19 cellular contexts compared by ENCODE assay signal in genomic region chr10:52226448-52226847, GRCh38.
A peak's percentile ranks its signal among the peaks of the same experiment; 100 is the strongest.
DNase-seq lines count a peak whose midpoint lies in the region; ATAC-seq and TF ChIP-seq lines count a peak whose summit lies in the region.
"Had no signal": no experiment of that assay in that cellular context is flagged by ENCODE, and none has a peak within 500 bp of the region (broad histone marks: within the 10 kb centered on the region; RNA-seq: fewer than 3 reads in every experiment).

No MANE protein-coding gene starts in this region.

- no peak overlapping the region for H3K4me3 Mint-ChIP-seq in osteocyte (ENCODE audit: unreplicated experiment)
- H3K4me3 Mint-ChIP-seq: activated B cell treated with CpG ODN at 0.5 μM for 24 hours; effector memory CD8-positive, alpha-beta T cell had no signal

- no peaks in the 10 kb centered on the region for H3K27me3 Mint-ChIP-seq in osteocyte (ENCODE audit: unreplicated experiment)
- H3K27me3 Mint-ChIP-seq: activated B cell treated with CpG ODN at 0.5 μM for 24 hours; effector memory CD8-positive, alpha-beta T cell had no signal

- no peaks in the 10 kb centered on the region for H3K9me3 Mint-ChIP-seq in osteocyte (ENCODE audit: unreplicated experiment)
- H3K9me3 Mint-ChIP-seq: activated B cell treated with CpG ODN at 0.5 μM for 24 hours had no signal

- DNase-seq in ELR (ENCODE audit: low read depth) (peak; percentile 62), SK-MEL-5 (ENCODE audit: low read depth, low spot score) (peak; percentile 28), osteocyte (ENCODE audit: extremely low spot score, unreplicated experiment) (no peak), NCI-H1092 (lab: John Stamatoyannopoulos, UW) (no peak), GM13976 (ENCODE audit: low spot score) (no peak)
- DNase-seq: activated B cell treated with CpG ODN at 0.5 μM for 24 hours; activated gamma-delta T cell treated with Interleukin-2 at 50 U/mL for 16 hours; C1 segment of cervical spinal cord; DMS79; effector memory CD8-positive, alpha-beta T cell; Karpas-422; mucosa of descending colon; NCI-H1930; NCI-H526; nucleus accumbens; upper lobe of right lung had no signal

- in situ Hi-C loops in SK-MEL-5 (cut with HindIII; ENCODE audit: low pct_unique_long_range_greater_than_20kb, low sequenced_read_pairs), result no loop called here
- in situ Hi-C loops in GM13976 (cut with MboI; ENCODE audit: low sequenced_read_pairs, unreplicated experiment), result no loop called here

- peaks cover 6% of the 10 kb centered on the region for H3K4me1 Mint-ChIP-seq in osteocyte (ENCODE audit: unreplicated experiment)

- peak overlapping the region; percentile 4 for H3K27ac Mint-ChIP-seq in osteocyte (ENCODE audit: unreplicated experiment)
- H3K27ac Mint-ChIP-seq: activated B cell treated with CpG ODN at 0.5 μM for 24 hours; effector memory CD8-positive, alpha-beta T cell had no signal

- H3K36me3 Mint-ChIP-seq in osteocyte (ENCODE audit: unreplicated experiment), result no peaks in the 10 kb centered on the region

- TF ChIP-seq CTCF in osteocyte (IDR thresholded peaks at IDR 0.05), result no peak
- TF ChIP-seq CTCF in GM13976 (IDR thresholded peaks at IDR 0.05; ENCODE audit: borderline replicate concordance, control extremely low read depth, extremely low read depth, insufficient read depth, missing control alignments), result no peak

- peak; percentile 62 for ATAC-seq in esophagus mucosa
- ATAC-seq in HG03457 (IDR thresholded peaks at IDR 0.05; ENCODE audit: unreplicated experiment), result no peak
- ATAC-seq in GM19351 (IDR thresholded peaks at IDR 0.05; ENCODE audit: unreplicated experiment), result no peak
- ATAC-seq: effector memory CD8-positive, alpha-beta T cell; mucosa of descending colon; upper lobe of right lung had no signal

Comparison
In these comparisons a context has a peak if more than half of its experiments do, and no peak if none do; other contexts are left out.
1. DNase-seq: peak in ELR (single experiment) and SK-MEL-5 (single experiment); none in osteocyte (single experiment), NCI-H1092 (single experiment) and GM13976 (single experiment).